25 cellular contexts compared by ENCODE assay signal in the genomic region with DNA sequence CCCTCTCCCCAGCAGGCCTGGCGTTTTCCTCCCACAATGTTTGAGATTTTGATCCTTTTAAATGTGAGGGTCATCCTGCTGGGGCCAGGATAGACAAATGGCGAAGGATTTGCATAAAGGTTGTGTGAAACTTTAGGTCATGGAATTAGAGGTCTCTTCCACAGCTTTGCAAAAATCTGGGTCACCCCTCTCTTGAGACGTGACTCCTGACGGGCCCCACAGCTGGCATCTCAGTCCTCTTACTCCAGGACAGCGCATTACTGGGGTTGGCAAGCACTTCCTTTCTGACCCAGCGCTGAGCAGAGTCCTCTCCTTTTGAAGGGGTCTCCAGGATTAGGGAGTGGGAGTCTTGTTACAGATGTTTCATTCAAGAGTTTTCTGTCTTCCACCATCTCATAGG.
"Had no signal": no experiment of that assay in that cellular context is flagged by ENCODE, and none has a peak within 500 bp of the region (broad histone marks: within the 10 kb centered on the region; RNA-seq: fewer than 3 reads in every experiment).

No MANE protein-coding gene starts in this region.

- DNase-seq: activated CD4-positive, alpha-beta memory T cell treated with anti-CD3 and anti-CD28 coated beads for 36 hours; activated CD4-positive, alpha-beta T cell treated with anti-CD3 and anti-CD28 coated beads for 48 hours; activated CD8-positive, alpha-beta memory T cell treated with anti-CD3 and anti-CD28 coated beads, Interleukin-2, amount 50 U/mL, for 4 hours; activated effector memory CD4-positive, alpha-beta T cell treated with anti-CD3 and anti-CD28 coated beads, Interleukin-2, amount 50 U/mL, for 16 hours; activated naive CD4-positive, alpha-beta T cell treated with anti-CD3 and anti-CD28 coated beads for 36 hours; activated T-cell treated with anti-CD3 and anti-CD28 coated beads, Interleukin-2, amount 50 U/mL, for 1 hour; amniotic stem cell; dermis blood vessel endothelial cell; effector CD4-positive, alpha-beta T cell; esophagus squamous epithelium; foreskin melanocyte; kidney glomerular epithelial cell; mesendoderm; mucosa of descending colon; stimulated activated CD4-positive, alpha-beta T cell treated with anti-CD3 and anti-CD28 coated beads, Interleukin-4, amount 100 ng/mL, for 24 hours; stimulated activated naive CD8-positive, alpha-beta T cell treated with anti-CD3 and anti-CD28 coated beads, Interleukin-15, amount 100 ng/mL, for 72 hours; thyroid gland had no signal

- H3K4me3 Mint-ChIP-seq: activated CD4-positive, alpha-beta memory T cell treated with anti-CD3 and anti-CD28 coated beads for 36 hours; activated naive CD4-positive, alpha-beta T cell treated with anti-CD3 and anti-CD28 coated beads for 36 hours; stimulated activated memory B cell treated with anti-CD40 and anti-IgM and Interleukin-4, amounts not matched to agents 10 μg/mL and 1 μg/mL and 100 μg/mL, for 72 hours; stimulated activated naive CD8-positive, alpha-beta T cell treated with anti-CD3 and anti-CD28 coated beads, Interleukin-15, amount 100 ng/mL, for 72 hours had no signal

- ATAC-seq: activated CD4-positive, CD25-positive, alpha-beta regulatory T cell treated with anti-CD3 and anti-CD28 coated beads, Interleukin-2, amount 50 U/mL, for 24 hours; left lung; mucosa of descending colon; stimulated activated memory B cell treated with anti-CD40 and anti-IgM and Interleukin-4, amounts not matched to agents 10 μg/mL and 1 μg/mL and 100 μg/mL, for 72 hours; stimulated activated naive CD8-positive, alpha-beta T cell treated with anti-CD3 and anti-CD28 coated beads, Interleukin-15, amount 100 ng/mL, for 72 hours had no signal

- H3K9me3 ChIP-seq: esophagus squamous epithelium, left lung, mucosa of descending colon, thyroid gland had no signal

- H3K27ac ChIP-seq: esophagus squamous epithelium, skin epidermis, thyroid gland, VCaP had no signal

- H3K27me3 Mint-ChIP-seq: activated CD4-positive, alpha-beta memory T cell treated with anti-CD3 and anti-CD28 coated beads for 36 hours; progenitor cell of endocrine pancreas; stimulated activated naive CD8-positive, alpha-beta T cell treated with anti-CD3 and anti-CD28 coated beads, Interleukin-15, amount 100 ng/mL, for 72 hours had no signal

- H3K27me3 ChIP-seq: esophagus squamous epithelium, left lung, thyroid gland had no signal

- H3K27ac Mint-ChIP-seq: activated CD4-positive, alpha-beta memory T cell treated with anti-CD3 and anti-CD28 coated beads for 36 hours; activated naive CD4-positive, alpha-beta T cell treated with anti-CD3 and anti-CD28 coated beads for 36 hours; activated T-helper 1 cell treated with anti-CD3 and anti-CD28 coated beads, Interleukin-12 subunit alpha, Interleukin-12 subunit beta, Interleukin-2, Interleukin-4 antibody, amounts not matched to agents 30 ng/mL and 10 ng/mL and 1 ng/mL, durations not matched to agents 14 hours and 24 hours and 36 hours; progenitor cell of endocrine pancreas; stimulated activated memory B cell treated with anti-CD40 and anti-IgM and Interleukin-4, amounts not matched to agents 10 μg/mL and 1 μg/mL and 100 μg/mL, for 72 hours had no signal

- H3K9me3 Mint-ChIP-seq: activated CD4-positive, alpha-beta memory T cell treated with anti-CD3 and anti-CD28 coated beads for 36 hours; activated naive CD4-positive, alpha-beta T cell treated with anti-CD3 and anti-CD28 coated beads for 36 hours; activated T-helper 1 cell treated with anti-CD3 and anti-CD28 coated beads, Interleukin-12 subunit alpha, Interleukin-12 subunit beta, Interleukin-2, Interleukin-4 antibody, amounts not matched to agents 30 ng/mL and 10 ng/mL and 1 ng/mL, durations not matched to agents 14 hours and 24 hours and 36 hours; stimulated activated memory B cell treated with anti-CD40 and anti-IgM and Interleukin-4, amounts not matched to agents 10 μg/mL and 1 μg/mL and 100 μg/mL, for 72 hours; stimulated activated naive CD8-positive, alpha-beta T cell treated with anti-CD3 and anti-CD28 coated beads, Interleukin-15, amount 100 ng/mL, for 72 hours had no signal

- H3K4me3 ChIP-seq: esophagus squamous epithelium, left lung, lung, mucosa of descending colon, skin epidermis, thyroid gland had no signal
